24 cellular contexts compared by ENCODE assay signal in the genomic region with DNA sequence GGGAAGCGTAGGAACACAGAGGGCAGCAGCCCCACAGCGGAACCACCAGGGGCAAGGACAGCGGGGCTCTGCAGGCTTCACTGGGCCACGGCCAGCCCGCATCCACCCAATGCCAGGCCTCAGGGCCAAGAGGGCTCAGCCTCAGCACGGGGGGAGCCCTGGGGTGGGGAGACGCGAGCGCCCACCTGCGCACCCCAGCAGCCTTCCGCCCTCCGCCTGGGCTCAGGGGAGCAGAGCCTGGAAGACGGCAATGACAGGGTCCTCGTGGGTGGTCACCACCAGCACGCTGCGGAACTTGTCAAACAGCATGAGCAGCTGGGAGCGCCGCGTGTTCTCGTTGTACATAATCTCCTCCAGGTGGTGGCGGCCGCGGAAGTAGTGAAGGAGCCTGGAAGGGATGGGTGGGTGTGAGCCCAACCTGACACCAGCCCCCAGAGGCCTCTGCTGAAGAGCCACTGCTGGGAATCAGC. TPM values are rescaled to one million over a fixed set of nuclear protein-coding genes. Genes with fewer than 3 reads are reported as not detected.
A peak's percentile ranks its signal among the peaks of the same experiment; 100 is the strongest.
DNase-seq lines count a peak whose midpoint lies in the region; ATAC-seq, FAIRE-seq and TF ChIP-seq lines count a peak whose summit lies in the region.
"Had no signal": no experiment of that assay in that cellular context is flagged by ENCODE, and none has a peak within 500 bp of the region (broad histone marks: within the 10 kb centered on the region; RNA-seq: fewer than 3 reads in every experiment).

No MANE protein-coding gene starts in this region.

- H3K27ac Mint-ChIP-seq in central memory CD8-positive, alpha-beta T cell (ENCODE audit: low read depth), result peak overlapping the region; percentile 64
- H3K27ac Mint-ChIP-seq in natural killer cell, result peak overlapping the region in 1 of 2 donors; percentile 87
- H3K27ac Mint-ChIP-seq: CD4-positive, alpha-beta T cell; mesothelial cell of epicardium; nephron; progenitor cell of endocrine pancreas had no signal

- H3K27me3 Mint-ChIP-seq in central memory CD8-positive, alpha-beta T cell, result no peaks in the 10 kb centered on the region
- H3K27me3 Mint-ChIP-seq in natural killer cell (ENCODE audit: low read depth in 2 of 2), result no peaks in the 10 kb centered on the region
- H3K27me3 Mint-ChIP-seq: CD4-positive, alpha-beta T cell; progenitor cell of endocrine pancreas had no signal

- TF ChIP-seq CTCF in D721Med (IDR thresholded peaks at IDR 0.05; ENCODE audit: insufficient read depth, missing control alignments) (no peak), natural killer cell (IDR thresholded peaks at IDR 0.05) (no peak)

- DNase-seq in left ventricle myocardium superior, result peak; percentile 33
- no peak for DNase-seq in Right ventricle myocardium inferior (ENCODE audit: missing footprints)
- no peak for DNase-seq in central memory CD8-positive, alpha-beta T cell (ENCODE audit: low spot score in 2 of 2)
- peak; percentile 74 for DNase-seq in posterior vena cava (ENCODE audit: low spot score)
- no peak for DNase-seq in D721Med (ENCODE audit: insufficient read length, low spot score)
- no peak for DNase-seq in ACHN
- DNase-seq in left colon, result no peak
- no peak for DNase-seq in natural killer cell
- DNase-seq: activated CD4-positive, alpha-beta T cell treated with anti-CD3 and anti-CD28 coated beads, Interleukin-2, amount 50 U/mL, for 48 hours; activated naive CD4-positive, alpha-beta T cell treated with anti-CD3 and anti-CD28 coated beads, Interleukin-2, amount 50 U/mL, for 16 hours; activated T-cell treated with anti-CD3 and anti-CD28 coated beads, Interleukin-2, amount 50 U/mL, for 4 hours; CD4-positive, alpha-beta T cell; DMS79 treated with DMSO at 0.1 percent for 48 hours; H9; Karpas-422; kidney glomerular epithelial cell; NCI-H187 treated with DMSO at 0.1 percent for 48 hours; NCI-H446; stimulated activated CD4-positive, alpha-beta T cell treated with anti-CD3 and anti-CD28 coated beads, Interleukin-1b, Interleukin-23, amount 100 ng/mL, for 48 hours; stimulated activated naive CD4-positive, alpha-beta T cell treated with Interleukin-2 at 50 U/mL for 16 hours had no signal

- no peaks in the 10 kb centered on the region for H3K9me3 Mint-ChIP-seq in central memory CD8-positive, alpha-beta T cell
- no peaks in the 10 kb centered on the region for H3K9me3 Mint-ChIP-seq in natural killer cell
- H3K9me3 Mint-ChIP-seq: activated T-cell treated with anti-CD3 and anti-CD28 coated beads, Interleukin-2, amount 50 U/mL, for 4 hours; CD4-positive, alpha-beta T cell; H9; mesothelial cell of epicardium; nephron had no signal

- no peak for FAIRE-seq in D721Med (lab: Jason Lieb, UNC)

- in situ Hi-C loops in ACHN (cut with HindIII; ENCODE audit: low pct_ligation_motif_present, low pct_unique_long_range_greater_than_20kb, low sequenced_read_pairs), result no loop called here

- H3K4me3 Mint-ChIP-seq in central memory CD8-positive, alpha-beta T cell, result no peak overlapping the region
- H3K4me3 Mint-ChIP-seq in natural killer cell, result no peak overlapping the region
- H3K4me3 Mint-ChIP-seq: activated T-cell treated with anti-CD3 and anti-CD28 coated beads, Interleukin-2, amount 50 U/mL, for 4 hours; CD4-positive, alpha-beta T cell; H9; mesothelial cell of epicardium; nephron had no signal

- H3K36me3 Mint-ChIP-seq in central memory CD8-positive, alpha-beta T cell (ENCODE audit: insufficient read depth), result peaks cover 22% of the 10 kb centered on the region
- no peaks in the 10 kb centered on the region for H3K36me3 Mint-ChIP-seq in natural killer cell

- H3K4me1 Mint-ChIP-seq in central memory CD8-positive, alpha-beta T cell, result peaks cover 23% of the 10 kb centered on the region
- peaks cover 19 to 30% of the 10 kb centered on the region in 2 donors for H3K4me1 Mint-ChIP-seq in natural killer cell
- H3K4me1 Mint-ChIP-seq: mesothelial cell of epicardium had no signal

- intact Hi-C loops in left ventricle myocardium superior (cut with micrococcal nuclease) (no loop called here), Right ventricle myocardium inferior (cut with DNase I) (no loop called here), posterior vena cava (cut with DNase I) (no loop called here), left colon (cut with DNase I, micrococcal nuclease) (no loop called here), natural killer cell (cut with micrococcal nuclease) (no loop called here)

- ATAC-seq in left ventricle myocardium superior, result no peak
- ATAC-seq in Right ventricle myocardium inferior, result no peak
- no peak for ATAC-seq in central memory CD8-positive, alpha-beta T cell (replicated peaks; ENCODE audit: extremely low read depth, poor library complexity, severe bottlenecking)
- ATAC-seq in left colon, result no peak
- no peak for ATAC-seq in natural killer cell
- ATAC-seq: activated T-cell treated with anti-CD3 and anti-CD28 coated beads, Interleukin-2, amount 50 U/mL, for 4 hours had no signal

RNA-seq across cellular contexts. Expression of gene MPG, which starts 8.5 kb away (rescaled TPM):
- 31.2 TPM for total RNA-seq in left ventricle myocardium superior
- total RNA-seq in Right ventricle myocardium inferior, result 37.2 TPM
- total RNA-seq in posterior vena cava, result 10 to 100 TPM; 42.2 to 45.6 TPM
- total RNA-seq in left colon, result 10 to 100 TPM; 31.5 to 36.4 TPM
- total RNA-seq in natural killer cell, result 10 to 100 TPM; 29.9 to 34.3 (median 31.5) TPM

RNA-seq across cellular contexts. Expression of gene RHBDF1, which starts 14.1 kb away (rescaled TPM):
- total RNA-seq in left ventricle myocardium superior, result 20.0 TPM
- total RNA-seq in Right ventricle myocardium inferior, result 24.5 TPM
- 10 to 100 TPM; 39.5 to 39.7 TPM for total RNA-seq in posterior vena cava
- 10 to 100 TPM; 35.5 to 36.7 TPM for total RNA-seq in left colon
- 1 to 10 TPM in 1 of 3 donors, under 1 TPM in 2; 0.26 to 1.1 (median 0.78) TPM for total RNA-seq in natural killer cell
- total RNA-seq: T-helper 2 cell treated with Interferon-gamma antibody and Interleukin-4, amounts not matched to agents 100 ng/mL and 5 ng/mL, for 36 hours had no signal

RNA-seq across cellular contexts. Expression of gene SNRNP25, which starts 32.9 kb away (rescaled TPM):
- total RNA-seq in left ventricle myocardium superior (72.8 TPM), Right ventricle myocardium inferior (80.7 TPM), posterior vena cava (10 to 100 TPM; 11.2 to 11.6 TPM), left colon (10 to 100 TPM; 20.7 to 24.7 TPM), natural killer cell (10 to 100 TPM in 2 of 3 donors, 1 to 10 TPM in 1; 6.4 to 13.4 (median 13.2) TPM)

RNA-seq across cellular contexts. Expression of gene POLR3K, which starts 33.1 kb away (rescaled TPM):
- total RNA-seq in left ventricle myocardium superior (12.9 TPM), Right ventricle myocardium inferior (11.3 TPM), posterior vena cava (1 to 10 TPM; 7.4 to 7.9 TPM), left colon (10 to 100 TPM; 10.9 to 18.3 TPM), natural killer cell (10 to 100 TPM; 10.6 to 14.6 (median 11.3) TPM)

RNA-seq across cellular contexts. Expression of gene NPRL3, which starts 52.0 kb away (rescaled TPM):
- total RNA-seq in left ventricle myocardium superior (21.7 TPM), Right ventricle myocardium inferior (18.5 TPM), posterior vena cava (10 to 100 TPM; 13.2 to 22.1 TPM), left colon (10 to 100 TPM; 14.4 to 14.9 TPM), natural killer cell (10 to 100 TPM; 44.8 to 62.1 (median 55.7) TPM)

Comparison
In these comparisons a context has a peak if more than half of its experiments do, and no peak if none do; other contexts are left out.
1. DNase-seq: peak in left ventricle myocardium superior (single experiment) and posterior vena cava (single experiment); none in Right ventricle myocardium inferior (single experiment), central memory CD8-positive, alpha-beta T cell (0 of 2), D721Med (single experiment), ACHN (single experiment), left colon (0 of 2) and natural killer cell (single experiment).